7 cellular contexts compared by ENCODE assay signal in the genomic region with DNA sequence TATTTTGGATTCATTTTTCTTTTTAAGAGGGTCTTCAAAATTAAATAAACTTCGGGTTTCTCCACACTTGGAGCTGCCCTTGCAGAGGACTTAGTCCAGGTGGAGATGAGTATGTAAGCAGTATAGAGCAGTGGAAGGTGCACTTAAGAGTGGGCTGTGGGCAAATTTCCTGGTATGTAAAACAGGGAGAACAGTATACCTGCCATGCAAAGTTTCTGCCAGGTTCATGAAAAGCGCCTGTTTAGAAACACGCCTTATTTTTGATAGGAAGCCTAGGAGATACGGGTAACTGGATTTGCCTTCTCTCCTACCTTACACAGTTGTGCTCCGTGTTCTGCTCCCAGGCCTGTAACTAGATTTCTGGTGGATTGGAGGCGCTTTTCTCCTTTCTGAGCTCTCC. TPM values are rescaled to one million over a fixed set of nuclear protein-coding genes. Genes with fewer than 3 reads are reported as not detected.
DNase-seq lines count a peak whose midpoint lies in the region; ATAC-seq and TF ChIP-seq lines count a peak whose summit lies in the region.

No MANE protein-coding gene starts in this region.

- H3F3A ChIP-seq in smooth muscle cell (ENCODE audit: low read depth): peaks cover 3% of the 10 kb centered on the region

- intact Hi-C loops in right cardiac atrium (cut with DNase I): loop anchor here in 1 of 4 donors (10.0 kb wide), 1 partner anchor 126 kb away; no protein-coding TSS in a partner anchor

- H4K20me1 ChIP-seq in smooth muscle cell (ENCODE audit: low read depth): peaks cover 43% of the 10 kb centered on the region

- H3K27ac ChIP-seq in VCaP: peak overlapping the region; percentile 84
- H3K27ac ChIP-seq in right cardiac atrium (ENCODE audit: low read length): no peak overlapping the region
- H3K27ac ChIP-seq in smooth muscle cell (ENCODE audit: low read depth): peak overlapping the region; percentile 89

- H3K4me3 ChIP-seq in HFF-Myc (replicated peaks; ENCODE audit: low read depth, low read length): peak overlapping the region; percentile 95
- peak overlapping the region; percentile 93 for H3K4me3 ChIP-seq in right cardiac atrium (ENCODE audit: low read length)
- peak overlapping the region; percentile 93 for H3K4me3 ChIP-seq in smooth muscle cell

- H3K9me3 ChIP-seq in right cardiac atrium (ENCODE audit: control insufficient read depth, low read length): no peaks in the 10 kb centered on the region
- H3K9me3 ChIP-seq in smooth muscle cell (replicated peaks; ENCODE audit: low read depth): no peaks in the 10 kb centered on the region

- ATAC-seq in right cardiac atrium: no peak

- TF ChIP-seq CTCF in HFF-Myc (IDR thresholded peaks at IDR 0.05; ENCODE audit: low read depth, low read length, missing control alignments) (no peak), VCaP (conservative IDR thresholded peaks at IDR 0.05) (no peak), smooth muscle cell (IDR thresholded peaks at IDR 0.05; ENCODE audit: borderline replicate concordance, insufficient read depth, poor library complexity, severe bottlenecking) (no peak)

- H3K4me1 ChIP-seq in right cardiac atrium (ENCODE audit: control insufficient read depth, insufficient read depth, low read length) (peaks cover 5% of the 10 kb centered on the region), smooth muscle cell (ENCODE audit: low read depth) (peaks cover 20% of the 10 kb centered on the region)

- H3K4me2 ChIP-seq in smooth muscle cell: peak overlapping the region; percentile 86

- DNase-seq in HFF-Myc (ENCODE audit: extremely low read depth, low read depth): no peak
- no peak for DNase-seq in right cardiac atrium
- no peak for DNase-seq in smooth muscle cell (lab: John Stamatoyannopoulos, UW; ENCODE audit: unreplicated experiment)
- no peak for DNase-seq in DMS114 treated with DMSO at 0.1 percent for 48 hours (lab: John Stamatoyannopoulos, UW; ENCODE audit: unreplicated experiment)
- DNase-seq in SKM-1 (lab: John Stamatoyannopoulos, UW; ENCODE audit: unreplicated experiment): no peak
- DNase-seq in stimulated activated CD4-positive, alpha-beta T cell treated with anti-CD3 and anti-CD28 coated beads, Interleukin-4, amount 100 ng/mL, for 24 hours: no peak

- peaks cover 41% of the 10 kb centered on the region for H3K79me2 ChIP-seq in smooth muscle cell (ENCODE audit: low read depth)

- H2AFZ ChIP-seq in smooth muscle cell (ENCODE audit: low read depth): no peak overlapping the region

- H3K27me3 ChIP-seq in right cardiac atrium (ENCODE audit: control insufficient read depth, insufficient read depth) (no peaks in the 10 kb centered on the region), smooth muscle cell (ENCODE audit: low read depth) (no peaks in the 10 kb centered on the region)

- peak overlapping the region; percentile 76 for H3K9ac ChIP-seq in smooth muscle cell (ENCODE audit: low read depth)

- peaks cover 11% of the 10 kb centered on the region for H3K36me3 ChIP-seq in smooth muscle cell (ENCODE audit: low read depth)

- 49% methylated on average over 6 of the region's 6 CpGs for WGBS in right cardiac atrium
- WGBS in smooth muscle cell (ENCODE audit: low lambda C conversion rate): 24% methylated on average over 6 of the region's 6 CpGs

RNA-seq across cellular contexts. Expression of a gene that starts 1.2 kb away (rescaled TPM):
- 10 to 100 TPM; 15.3 to 18.0 (median 16.6) TPM for total RNA-seq in right cardiac atrium
- 7.2 TPM for polyA plus RNA-seq in right cardiac atrium
- 19.3 and 24.5 TPM in 2 replicates for total RNA-seq in smooth muscle cell
- polyA plus RNA-seq in smooth muscle cell: 17.8 and 20.6 TPM in 2 replicates

RNA-seq across cellular contexts. Expression of a gene that starts 56.1 kb away (rescaled TPM):
- total RNA-seq in right cardiac atrium (10 to 100 TPM; 19.8 to 26.3 (median 22.3) TPM), smooth muscle cell (16.3 and 16.6 TPM in 2 replicates)
- polyA plus RNA-seq in right cardiac atrium (19.6 TPM), smooth muscle cell (14.2 and 16.0 TPM in 2 replicates)
